Comparison of ENCODE assay signal across 1 cellular context in genomic region chr12:76032043-76032981, GRCh38.
TF ChIP-seq lines count a peak whose summit lies in the region.

No MANE protein-coding gene starts in this region.

TF ChIP-seq in HepG2, 621 proteins besides CTCF, POLR2A, EP300 and RAD21 (continued from another document and continues in another):
- TF ChIP-seq SNAPC4 (CRISPR knock-in tag; IDR thresholded peaks at IDR 0.05) (no peak), ZNF160 (CRISPR knock-in tag; IDR thresholded peaks at IDR 0.05) (no peak), ZNF224 (CRISPR knock-in tag; IDR thresholded peaks at IDR 0.05) (peak; percentile 13; the same call in 1 of the 2 replicates), ZNF569 (CRISPR knock-in tag; IDR thresholded peaks at IDR 0.05; ENCODE audit: borderline replicate concordance) (peak; percentile 67; the same call in 1 of the 2 replicates), ZBTB1 (CRISPR knock-in tag; IDR thresholded peaks at IDR 0.05; ENCODE audit: borderline replicate concordance) (peak; percentile 45; the same call in 1 of the 2 replicates), ZNF792 (CRISPR knock-in tag; IDR thresholded peaks at IDR 0.05) (no peak), ZSCAN31 (CRISPR knock-in tag; IDR thresholded peaks at IDR 0.05; ENCODE audit: low read depth) (no peak), ZNF264 (CRISPR knock-in tag; IDR thresholded peaks at IDR 0.05) (no peak), ZNF605 (CRISPR knock-in tag; IDR thresholded peaks at IDR 0.05) (peak; percentile 67; the same call in 1 of the 2 replicates), AGO1 (IDR thresholded peaks at IDR 0.05; ENCODE audit: low read depth, low read length, poor library complexity, severe bottlenecking) (no peak), PHF8 (CRISPR knock-in tag; IDR thresholded peaks at IDR 0.05) (peak; percentile 15; the same call in 1 of the 2 replicates), ZNF205 (CRISPR knock-in tag; IDR thresholded peaks at IDR 0.05) (peak; percentile 60; the same call in 1 of the 2 replicates), ZFP90 (CRISPR knock-in tag; IDR thresholded peaks at IDR 0.05; ENCODE audit: borderline replicate concordance) (no peak; the same call in 1 of the 2 replicates), HNRNPK (IDR thresholded peaks at IDR 0.05; ENCODE audit: low read depth, low read length, poor library complexity, severe bottlenecking) (no peak), ZNF660 (CRISPR knock-in tag; IDR thresholded peaks at IDR 0.05; ENCODE audit: borderline replicate concordance, low read depth) (no peak), ZNF816 (CRISPR knock-in tag; IDR thresholded peaks at IDR 0.05; ENCODE audit: borderline replicate concordance) (no peak; the same call in 1 of the 2 replicates), HIVEP1 (CRISPR knock-in tag; IDR thresholded peaks at IDR 0.05) (no peak), ZNF616 (CRISPR knock-in tag; IDR thresholded peaks at IDR 0.05; ENCODE audit: low read depth) (no peak), ZNF33B (CRISPR knock-in tag; IDR thresholded peaks at IDR 0.05) (no peak), SP4 (CRISPR knock-in tag; IDR thresholded peaks at IDR 0.05) (no peak), ZNF713 (CRISPR knock-in tag; IDR thresholded peaks at IDR 0.05) (no peak), ZBTB49 (CRISPR knock-in tag; IDR thresholded peaks at IDR 0.05; ENCODE audit: borderline replicate concordance) (no peak), ZNF124 (CRISPR knock-in tag; IDR thresholded peaks at IDR 0.05) (no peak), ZNF468 (CRISPR knock-in tag; IDR thresholded peaks at IDR 0.05) (no peak; the same call in 1 of the 2 replicates), ZNF382 (CRISPR knock-in tag; IDR thresholded peaks at IDR 0.05; ENCODE audit: borderline replicate concordance) (no peak), ZNF275 (CRISPR knock-in tag; IDR thresholded peaks at IDR 0.05; ENCODE audit: borderline replicate concordance) (no peak), SALL2 (CRISPR knock-in tag; IDR thresholded peaks at IDR 0.05) (no peak), SMARCE1 (IDR thresholded peaks at IDR 0.05; ENCODE audit: borderline replicate concordance) (no peak), ZNF598 (CRISPR knock-in tag; IDR thresholded peaks at IDR 0.05; ENCODE audit: borderline replicate concordance) (no peak), AKAP8 (CRISPR knock-in tag; IDR thresholded peaks at IDR 0.05) (no peak), ZNF234 (CRISPR knock-in tag; conservative IDR thresholded peaks at IDR 0.05) (no peak), ZBTB20 (CRISPR knock-in tag; IDR thresholded peaks at IDR 0.05; ENCODE audit: borderline replicate concordance, low read depth) (peak; percentile 41; the same call in 1 of the 2 replicates), RBFOX2 (IDR thresholded peaks at IDR 0.05; ENCODE audit: low read depth, low read length) (peak; percentile 14; the same call in 1 of the 2 replicates), ZNF446 (CRISPR knock-in tag; IDR thresholded peaks at IDR 0.05) (no peak; the same call in 1 of the 2 replicates), TAF1 (CRISPR knock-in tag; IDR thresholded peaks at IDR 0.05) (no peak), GRHL1 (CRISPR knock-in tag; conservative IDR thresholded peaks at IDR 0.05) (no peak), PLRG1 (conservative IDR thresholded peaks at IDR 0.05) (no peak), HNF4G (IDR thresholded peaks at IDR 0.05; ENCODE audit: borderline replicate concordance, low read depth, low read length) (no peak), HNF4G (CRISPR knock-in tag; IDR thresholded peaks at IDR 0.05; ENCODE audit: borderline replicate concordance, low read depth) (peak; percentile 75), NFE2L2 (IDR thresholded peaks at IDR 0.05; ENCODE audit: low read length) (no peak), HOXA9 (CRISPR knock-in tag; IDR thresholded peaks at IDR 0.05; ENCODE audit: borderline replicate concordance) (peak; percentile 12; the same call in 1 of the 2 replicates)
- TF ChIP-seq, protein P1, sequence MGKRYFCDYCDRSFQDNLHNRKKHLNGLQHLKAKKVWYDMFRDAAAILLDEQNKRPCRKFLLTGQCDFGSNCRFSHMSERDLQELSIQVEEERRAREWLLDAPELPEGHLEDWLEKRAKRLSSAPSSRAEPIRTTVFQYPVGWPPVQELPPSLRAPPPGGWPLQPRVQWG (CRISPR knock-in tag; IDR thresholded peaks at IDR 0.05; ENCODE audit: borderline replicate concordance, low read depth) = no peak
- TF ChIP-seq, protein P2, sequence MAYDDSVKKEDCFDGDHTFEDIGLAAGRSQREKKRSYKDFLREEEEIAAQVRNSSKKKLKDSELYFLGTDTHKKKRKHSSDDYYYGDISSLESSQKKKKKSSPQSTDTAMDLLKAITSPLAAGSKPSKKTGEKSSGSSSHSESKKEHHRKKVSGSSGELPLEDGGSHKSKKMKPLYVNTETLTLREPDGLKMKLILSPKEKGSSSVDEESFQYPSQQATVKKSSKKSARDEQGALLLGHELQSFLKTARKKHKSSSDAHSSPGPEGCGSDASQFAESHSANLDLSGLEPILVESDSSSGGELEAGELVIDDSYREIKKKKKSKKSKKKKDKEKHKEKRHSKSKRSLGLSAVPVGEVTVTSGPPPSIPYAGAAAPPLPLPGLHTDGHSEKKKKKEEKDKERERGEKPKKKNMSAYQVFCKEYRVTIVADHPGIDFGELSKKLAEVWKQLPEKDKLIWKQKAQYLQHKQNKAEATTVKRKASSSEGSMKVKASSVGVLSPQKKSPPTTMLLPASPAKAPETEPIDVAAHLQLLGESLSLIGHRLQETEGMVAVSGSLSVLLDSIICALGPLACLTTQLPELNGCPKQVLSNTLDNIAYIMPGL (CRISPR knock-in tag; IDR thresholded peaks at IDR 0.05; ENCODE audit: borderline replicate concordance in 1 of 2, low read depth in 1 of 2) = peak in 1 of 2 experiments; percentile 7; a peak in 1 of 4 replicates
- TF ChIP-seq, protein P3, sequence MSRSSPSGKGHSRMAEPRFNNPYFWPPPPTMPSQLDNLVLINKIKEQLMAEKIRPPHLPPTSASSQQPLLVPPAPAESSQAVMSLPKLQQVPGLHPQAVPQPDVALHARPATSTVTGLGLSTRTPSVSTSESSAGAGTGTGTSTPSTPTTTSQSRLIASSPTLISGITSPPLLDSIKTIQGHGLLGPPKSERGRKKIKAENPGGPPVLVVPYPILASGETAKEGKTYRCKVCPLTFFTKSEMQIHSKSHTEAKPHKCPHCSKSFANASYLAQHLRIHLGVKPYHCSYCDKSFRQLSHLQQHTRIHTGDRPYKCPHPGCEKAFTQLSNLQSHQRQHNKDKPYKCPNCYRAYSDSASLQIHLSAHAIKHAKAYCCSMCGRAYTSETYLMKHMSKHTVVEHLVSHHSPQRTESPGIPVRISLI (CRISPR knock-in tag; IDR thresholded peaks at IDR 0.05; ENCODE audit: borderline replicate concordance) = no peak
- TF ChIP-seq, protein P4, sequence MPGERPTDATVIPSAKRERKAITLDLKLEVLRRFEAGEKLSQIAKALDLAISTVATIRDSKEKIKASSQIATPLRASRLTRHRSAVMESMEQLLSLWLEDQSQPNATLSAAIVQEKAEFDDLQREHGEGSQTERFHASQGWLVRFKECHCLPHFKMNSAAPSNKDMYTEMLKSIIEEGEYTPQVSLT (CRISPR knock-in tag; IDR thresholded peaks at IDR 0.05; ENCODE audit: borderline replicate concordance, low read depth) = no peak
